ENCODE assay signal across 11 cellular contexts in the genomic region with DNA sequence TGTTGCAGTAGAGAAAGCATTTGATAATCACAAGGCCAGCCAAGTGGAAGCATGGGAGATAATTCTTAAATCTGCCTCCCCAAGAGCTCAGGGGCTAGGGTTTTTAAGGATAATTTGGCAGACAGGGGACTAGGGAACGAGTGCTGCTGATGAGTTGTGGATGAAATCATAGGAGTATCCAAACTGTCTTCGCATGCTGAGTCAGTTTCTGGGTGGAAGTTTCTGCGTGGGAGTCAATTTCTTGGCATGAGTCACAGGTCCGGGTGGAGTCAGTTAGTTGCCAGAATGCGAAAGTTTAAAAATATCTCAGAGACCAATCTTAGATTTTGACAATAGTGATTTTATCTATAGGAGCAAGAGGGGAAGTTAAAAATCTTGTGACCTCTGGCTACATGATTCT.
DNase-seq lines count a peak whose midpoint lies in the region; FAIRE-seq and TF ChIP-seq lines count a peak whose summit lies in the region.
"Had no signal": no experiment of that assay in that cellular context is flagged by ENCODE, and none has a peak within 500 bp of the region (broad histone marks: within the 10 kb centered on the region; RNA-seq: fewer than 3 reads in every experiment).

No MANE protein-coding gene starts in this region.

- CTCF ChIA-PET in GM10248 (lab: Yijun Ruan, JAX): interaction anchor here (1.0 to 4.4 kb wide), 2 partner anchors 11 to 72 kb away, joined by 3 to 19 read pairs; no protein-coding TSS in a partner anchor

- FAIRE-seq in GM12892 (lab: Jason Lieb, UNC): no peak

- DNase-seq in COLO829 (ENCODE audit: low spot score) (peak; percentile 84), HS-5 (ENCODE audit: low read depth) (peak; percentile 10), astrocyte of the spinal cord (ENCODE audit: low read depth, low spot score) (peak; percentile 28), non-pigmented ciliary epithelial cell (ENCODE audit: low read depth) (peak; percentile 57), midbrain (lab: John Stamatoyannopoulos, UW) (no peak), NCI-H1417 treated with DMSO at 0.1 percent for 48 hours (lab: John Stamatoyannopoulos, UW) (no peak), GM12892 (ENCODE audit: insufficient read length) (no peak), GM10248 (ENCODE audit: extremely low spot score) (no peak)
- DNase-seq: activated gamma-delta T cell treated with Interleukin-2 at 50 U/mL for 16 hours, left ventricle myocardium superior, NCI-H526 treated with DMSO at 0.1 percent for 48 hours had no signal

- TF ChIP-seq POLR2A in GM12892 (IDR thresholded peaks at IDR 0.05; ENCODE audit: low read depth, low read length): no peak

- TF ChIP-seq CTCF in astrocyte of the spinal cord (IDR thresholded peaks at IDR 0.05; ENCODE audit: low read depth, low read length): no peak
- TF ChIP-seq CTCF in GM10248 (IDR thresholded peaks at IDR 0.05; ENCODE audit: control extremely low read depth, extremely low read depth, low read depth, missing control alignments): no peak

- H3K4me3 ChIP-seq in astrocyte of the spinal cord (ENCODE audit: low read depth, low read length): no peak overlapping the region

- in situ Hi-C loops in astrocyte of the spinal cord (cut with HindIII; ENCODE audit: low sequenced_read_pairs): no loop called here

- POLR2A ChIA-PET in GM10248 (lab: Yijun Ruan, JAX): no interaction called here

Comparison
In these comparisons a context has a peak if more than half of its experiments do, and no peak if none do; other contexts are left out.
1. DNase-seq: peak in COLO829 (single experiment), HS-5 (single experiment), astrocyte of the spinal cord (single experiment) and non-pigmented ciliary epithelial cell (single experiment); none in midbrain (single experiment), NCI-H1417 treated with DMSO at 0.1 percent for 48 hours (single experiment), GM12892 (single experiment) and GM10248 (single experiment).